ENCODE assay signal across 22 cellular contexts in the genomic region with DNA sequence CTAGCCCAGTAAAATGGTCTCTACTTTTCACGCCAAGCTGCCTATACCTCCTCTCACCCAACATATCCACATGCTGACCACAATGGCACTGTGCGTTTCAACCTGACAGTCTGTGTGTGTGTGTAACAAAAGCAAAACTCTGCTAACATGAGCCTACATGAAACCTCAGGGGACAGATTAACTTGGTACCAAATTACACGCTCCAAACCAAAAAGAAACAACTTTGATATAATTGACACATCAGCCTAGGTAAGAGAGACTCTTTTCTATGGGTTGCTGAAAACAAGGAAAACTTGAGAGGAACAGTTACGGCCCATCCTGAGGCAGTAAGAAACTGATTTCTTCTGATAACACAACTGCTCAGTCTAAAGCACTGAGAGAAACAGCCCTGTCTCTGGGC.
"Had no signal": no experiment of that assay in that cellular context is flagged by ENCODE, and none has a peak within 500 bp of the region (broad histone marks: within the 10 kb centered on the region; RNA-seq: fewer than 3 reads in every experiment).

No MANE protein-coding gene starts in this region.

- ATAC-seq: effector memory CD8-positive, alpha-beta T cell; gastroesophageal sphincter; left cardiac atrium; lower lobe of right lung; sciatic nerve; stimulated activated memory B cell treated with anti-CD40 and anti-IgM and Interleukin-4, amounts not matched to agents 10 μg/mL and 1 μg/mL and 100 μg/mL, for 72 hours; stimulated activated naive CD8-positive, alpha-beta T cell treated with anti-CD3 and anti-CD28 coated beads, Interleukin-15, amount 100 ng/mL, for 72 hours had no signal

- H3K27ac ChIP-seq: esophagus squamous epithelium, gastroesophageal sphincter, left ventricle myocardium inferior, lower lobe of right lung, spleen, testis, tibial nerve had no signal

- H3K9me3 Mint-ChIP-seq: dendritic cell treated with granulocyte-macrophage colony-stimulating factor and Interleukin-4, amounts not matched to agents 40 ng/mL and 50 ng/mL, for 4 days; effector memory CD8-positive, alpha-beta T cell; memory B cell; mesothelial cell of epicardium; natural killer cell; stimulated activated memory B cell treated with anti-CD40 and anti-IgM and Interleukin-4, amounts not matched to agents 10 μg/mL and 1 μg/mL and 100 μg/mL, for 72 hours; stimulated activated naive CD8-positive, alpha-beta T cell treated with anti-CD3 and anti-CD28 coated beads, Interleukin-15, amount 100 ng/mL, for 72 hours had no signal

- H3K4me1 Mint-ChIP-seq: memory B cell; stimulated activated memory B cell treated with anti-CD40 and anti-IgM and Interleukin-4, amounts not matched to agents 10 μg/mL and 1 μg/mL and 100 μg/mL, for 72 hours had no signal

- H3K4me3 Mint-ChIP-seq: dendritic cell treated with granulocyte-macrophage colony-stimulating factor and Interleukin-4, amounts not matched to agents 40 ng/mL and 50 ng/mL, for 4 days; effector memory CD8-positive, alpha-beta T cell; memory B cell; mesothelial cell of epicardium; natural killer cell; stimulated activated memory B cell treated with anti-CD40 and anti-IgM and Interleukin-4, amounts not matched to agents 10 μg/mL and 1 μg/mL and 100 μg/mL, for 72 hours; stimulated activated naive CD8-positive, alpha-beta T cell treated with anti-CD3 and anti-CD28 coated beads, Interleukin-15, amount 100 ng/mL, for 72 hours had no signal

- H3K27ac Mint-ChIP-seq: dendritic cell treated with granulocyte-macrophage colony-stimulating factor and Interleukin-4, amounts not matched to agents 40 ng/mL and 50 ng/mL, for 4 days; effector memory CD8-positive, alpha-beta T cell; memory B cell; natural killer cell; stimulated activated memory B cell treated with anti-CD40 and anti-IgM and Interleukin-4, amounts not matched to agents 10 μg/mL and 1 μg/mL and 100 μg/mL, for 72 hours; stimulated activated naive CD8-positive, alpha-beta T cell treated with anti-CD3 and anti-CD28 coated beads, Interleukin-15, amount 100 ng/mL, for 72 hours had no signal

- H3K9me3 ChIP-seq: esophagus squamous epithelium, gastroesophageal sphincter, left ventricle myocardium inferior, lower lobe of right lung, spleen, testis, tibial nerve had no signal

- DNase-seq: effector memory CD8-positive, alpha-beta T cell; esophagus squamous epithelium; foreskin fibroblast; glutamatergic neuron; kidney; left cardiac atrium; left ventricle myocardium inferior; lower lobe of right lung; natural killer cell; spleen; stimulated activated CD4-positive, alpha-beta T cell treated with anti-CD3 and anti-CD28 coated beads, Interleukin-15, amount 100 ng/mL, for 24 hours; stimulated activated CD4-positive, alpha-beta T cell treated with anti-CD3 and anti-CD28 coated beads, Interleukin-1b, Interleukin-23, amount 100 ng/mL, for 48 hours; stimulated activated CD4-positive, alpha-beta T cell treated with anti-CD3 and anti-CD28 coated beads, Interleukin-4, amount 100 ng/mL, for 24 hours; stimulated activated naive CD8-positive, alpha-beta T cell treated with anti-CD3 and anti-CD28 coated beads, Interleukin-15, amount 100 ng/mL, for 72 hours; testis had no signal

- H3K4me1 ChIP-seq: gastroesophageal sphincter, left ventricle myocardium inferior, testis had no signal

- H3K36me3 ChIP-seq: esophagus squamous epithelium, gastroesophageal sphincter, left ventricle myocardium inferior, lower lobe of right lung, spleen, tibial nerve had no signal

- H3K27me3 ChIP-seq: gastroesophageal sphincter, spleen, testis, tibial nerve had no signal

- H3K4me3 ChIP-seq: esophagus squamous epithelium, gastroesophageal sphincter, left ventricle myocardium inferior, lower lobe of right lung, spleen, testis, tibial nerve had no signal

- H3K27me3 Mint-ChIP-seq: dendritic cell treated with granulocyte-macrophage colony-stimulating factor and Interleukin-4, amounts not matched to agents 40 ng/mL and 50 ng/mL, for 4 days had no signal

- H3K36me3 Mint-ChIP-seq: memory B cell; mesothelial cell of epicardium; natural killer cell; stimulated activated memory B cell treated with anti-CD40 and anti-IgM and Interleukin-4, amounts not matched to agents 10 μg/mL and 1 μg/mL and 100 μg/mL, for 72 hours had no signal
